22 cellular contexts compared by ENCODE assay signal in the genomic region with DNA sequence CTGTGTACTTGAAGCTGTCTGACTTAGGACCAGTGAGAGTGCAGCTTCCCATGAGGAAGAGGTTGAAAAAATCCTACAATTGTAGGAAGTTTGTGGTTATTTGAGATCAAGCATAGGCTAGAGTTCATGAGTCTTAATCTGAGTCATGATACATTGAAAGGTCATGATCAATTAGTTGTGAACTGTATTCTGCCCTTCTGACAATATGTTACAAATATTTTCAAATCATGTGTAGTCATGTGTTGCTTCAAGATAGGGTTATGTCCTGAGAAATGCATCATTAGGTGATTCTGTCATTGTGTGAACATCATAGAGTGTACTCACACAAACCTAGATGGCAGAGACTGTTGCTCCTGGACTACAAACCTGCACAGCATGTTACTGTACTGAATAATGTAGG.
DNase-seq lines count a peak whose midpoint lies in the region; ATAC-seq, FAIRE-seq and TF ChIP-seq lines count a peak whose summit lies in the region.
"Had no signal": no experiment of that assay in that cellular context is flagged by ENCODE, and none has a peak within 500 bp of the region (broad histone marks: within the 10 kb centered on the region; RNA-seq: fewer than 3 reads in every experiment).

No MANE protein-coding gene starts in this region.

- no peaks in the 10 kb centered on the region for H3K27me3 Mint-ChIP-seq in T-helper 17 cell
- H3K27me3 Mint-ChIP-seq: IgD-negative memory B cell had no signal

- H3K4me1 Mint-ChIP-seq in T-helper 17 cell: no peaks in the 10 kb centered on the region
- H3K4me1 Mint-ChIP-seq: CD14-positive monocyte; CD4-positive, alpha-beta memory T cell had no signal

- H3K4me3 Mint-ChIP-seq in T-helper 17 cell: no peak overlapping the region
- H3K4me3 Mint-ChIP-seq: CD14-positive monocyte; CD4-positive, alpha-beta memory T cell; HFFc6; IgD-negative memory B cell had no signal

- no peaks in the 10 kb centered on the region for H3K27me3 ChIP-seq in foreskin keratinocyte
- H3K27me3 ChIP-seq: BLaER1 had no signal

- no peak overlapping the region for H3K27ac Mint-ChIP-seq in T-helper 17 cell
- H3K27ac Mint-ChIP-seq: CD14-positive monocyte; CD4-positive, alpha-beta memory T cell; HFFc6; IgD-negative memory B cell had no signal

- TF ChIP-seq CTCF in D721Med (IDR thresholded peaks at IDR 0.05; ENCODE audit: insufficient read depth, missing control alignments): no peak
- TF ChIP-seq CTCF in foreskin keratinocyte (conservative IDR thresholded peaks at IDR 0.05): no peak

- H3K9me3 ChIP-seq in T-helper 17 cell (ENCODE audit: control insufficient read depth, low read length, poor library complexity, severe bottlenecking): no peaks in the 10 kb centered on the region
- H3K9me3 ChIP-seq: BLaER1 had no signal

- H3K4me1 ChIP-seq in foreskin keratinocyte: no peaks in the 10 kb centered on the region

- H3K36me3 Mint-ChIP-seq in T-helper 17 cell (ENCODE audit: low read depth): peaks cover 2% of the 10 kb centered on the region
- H3K36me3 Mint-ChIP-seq: CD14-positive monocyte; CD4-positive, alpha-beta memory T cell had no signal

- ATAC-seq in foreskin keratinocyte (peak; percentile 69), T-helper 17 cell (no peak), GM18502 (IDR thresholded peaks at IDR 0.05; ENCODE audit: poor library complexity, unreplicated experiment) (no peak)
- ATAC-seq: GM12878, HCT116, HepG2 had no signal

- H3K27ac ChIP-seq in foreskin keratinocyte (no peak overlapping the region), caudate nucleus (ENCODE audit: low read depth, low read length) (no peak overlapping the region)
- H3K27ac ChIP-seq: BLaER1, GM23248, HL-60 had no signal

- FAIRE-seq in D721Med (lab: Jason Lieb, UNC) (peak; percentile 76), colon (lab: Jason Lieb, UNC) (peak; percentile 5)
- FAIRE-seq: GM12878, GM19239, HepG2, HTR-8/SVneo had no signal

- DNase-seq in D721Med (ENCODE audit: insufficient read length, low spot score) (no peak), HS-5 (ENCODE audit: low read depth) (peak; percentile 30), foreskin keratinocyte (peak; percentile 33 to 66), NCI-H2029 (lab: John Stamatoyannopoulos, UW) (no peak), T-helper 17 cell (no peak), caudate nucleus (lab: John Stamatoyannopoulos, UW) (no peak)
- DNase-seq: 8988T; CD4-positive, alpha-beta memory T cell; DMS79 treated with DMSO at 0.1 percent for 48 hours; GM23248; HFFc6 had no signal

Comparison
In these comparisons a context has a peak if more than half of its experiments do, and no peak if none do; other contexts are left out.
1. DNase-seq: peak in HS-5 (single experiment) and foreskin keratinocyte (2 of 2); none in D721Med (single experiment), NCI-H2029 (single experiment), T-helper 17 cell (0 of 3) and caudate nucleus (0 of 61).